8 cellular contexts compared by ENCODE assay signal in the genomic region with DNA sequence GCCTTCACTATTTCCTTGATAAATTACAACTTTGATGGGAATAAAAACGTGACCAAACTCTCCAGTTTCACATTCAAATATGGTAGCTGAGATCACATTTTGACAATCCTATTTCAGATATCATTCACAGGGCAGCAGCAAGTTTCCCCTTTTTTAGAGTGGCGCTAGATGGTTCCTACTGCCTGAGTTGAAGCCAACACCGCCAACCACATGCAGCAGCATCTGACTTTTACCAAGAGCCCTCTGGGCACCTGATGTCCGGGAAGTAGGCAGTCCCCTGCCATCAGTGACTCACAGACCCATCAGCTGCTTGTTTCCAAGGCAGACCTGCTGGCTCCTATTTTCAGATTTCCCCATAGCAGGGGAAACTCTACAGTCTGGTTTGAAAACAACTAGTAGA. TPM values are rescaled to one million over a fixed set of nuclear protein-coding genes. Genes with fewer than 3 reads are reported as not detected.
DNase-seq lines count a peak whose midpoint lies in the region; ATAC-seq and TF ChIP-seq lines count a peak whose summit lies in the region.

No MANE protein-coding gene starts in this region.

- DNase-seq in EH (ENCODE audit: low read depth) (peak; percentile 52), PC-9 (peak; percentile 48 to 62), fibroblast of mammary gland (ENCODE audit: low read depth) (peak; percentile 31), T-cell (no peak), GM03348 (ENCODE audit: low spot score) (no peak), colonic mucosa (no peak)
- no peak for DNase-seq in effector memory CD4-positive, alpha-beta T cell

- H3K9ac ChIP-seq in colonic mucosa (ENCODE audit: low read depth in 2 of 2, low read length in 2 of 2), result no peak overlapping the region

- H3K27ac ChIP-seq in PC-9 (no peak overlapping the region), colonic mucosa (no peak overlapping the region)
- no peak overlapping the region for H3K27ac ChIP-seq in effector memory CD4-positive, alpha-beta T cell (ENCODE audit: insufficient read depth, low read length, poor library complexity, severe bottlenecking)

- H3K9me3 ChIP-seq in PC-9 (ENCODE audit: insufficient read depth, low read depth) (no peaks in the 10 kb centered on the region), colonic mucosa (no peaks in the 10 kb centered on the region)
- H3K9me3 ChIP-seq in effector memory CD4-positive, alpha-beta T cell (ENCODE audit: control insufficient read depth, low read length), result no peaks in the 10 kb centered on the region

- H2AFZ ChIP-seq in PC-9, result no peak overlapping the region

- peaks cover 14% of the 10 kb centered on the region for H3F3A ChIP-seq in PC-9 (ENCODE audit: insufficient read depth, low read depth)

- H3K4me1 ChIP-seq in PC-9 (replicated peaks; ENCODE audit: insufficient read depth) (peaks cover 8% of the 10 kb centered on the region), colonic mucosa (no peaks in the 10 kb centered on the region)
- H3K4me1 ChIP-seq in effector memory CD4-positive, alpha-beta T cell (ENCODE audit: control insufficient read depth, insufficient read depth, low read length, poor library complexity, severe bottlenecking), result peaks cover 35% of the 10 kb centered on the region

- H3K4me3 ChIP-seq in PC-9 (no peak overlapping the region), fibroblast of mammary gland (ENCODE audit: control insufficient read depth, low read depth, low read length) (no peak overlapping the region), colonic mucosa (no peak overlapping the region)
- no peak overlapping the region for H3K4me3 ChIP-seq in effector memory CD4-positive, alpha-beta T cell (ENCODE audit: insufficient read depth, low read depth, low read length, poor library complexity, severe bottlenecking)

- H3K4me3 Mint-ChIP-seq in T-cell, result peak overlapping the region in 1 of 3 donors; percentile 34

- no peaks in the 10 kb centered on the region for H3K9me2 ChIP-seq in PC-9 (ENCODE audit: insufficient read depth)

- CTCF ChIA-PET in PC-9 (lab: Charles Lee), result no interaction called here
- CTCF ChIA-PET in T-cell (lab: Charles Lee), result interaction anchor here (0.7 to 1.3 kb wide), 6 partner anchors 10 to 395 kb away, joined by 3 to 5 read pairs (median 4); no protein-coding TSS in a partner anchor

- peaks cover 8% of the 10 kb centered on the region for H3K79me2 ChIP-seq in PC-9 (ENCODE audit: low read depth)

- peak overlapping the region in 1 of 2 donors; percentile 83 for H3K27ac Mint-ChIP-seq in T-cell

- H3K27me3 Mint-ChIP-seq in T-cell, result no peaks in the 10 kb centered on the region

- no peak for TF ChIP-seq CTCF in PC-9 (conservative IDR thresholded peaks at IDR 0.05)
- TF ChIP-seq CTCF in fibroblast of mammary gland (conservative IDR thresholded peaks at IDR 0.05; ENCODE audit: control insufficient read depth, insufficient read depth, low read depth, low read length), result no peak
- TF ChIP-seq CTCF in colonic mucosa (IDR thresholded peaks at IDR 0.05), result no peak

- intact Hi-C loops in PC-9 (cut with micrococcal nuclease; ENCODE audit: unreplicated experiment), result loop anchor here (5.0 kb wide), 1 partner anchor 45 kb away; no protein-coding TSS in a partner anchor
- intact Hi-C loops in colonic mucosa (cut with DNase I), result no loop called here

- POLR2A ChIA-PET in PC-9 (lab: Charles Lee; ENCODE audit: unreplicated experiment) (interaction anchor here (0.6 kb wide), 1 partner anchor 86 kb away, joined by 3 read pairs; no protein-coding TSS in a partner anchor), T-cell (lab: Charles Lee) (interaction anchor here in 1 of 2 donors (0.9 kb wide), 1 partner anchor 211 kb away, joined by 4 read pairs; no protein-coding TSS in a partner anchor)

- BruUV-seq in PC-9 (replicated peaks; lab: Mats Ljungman, UMichigan), result no TSS peak

- ATAC-seq in GM21737 (IDR thresholded peaks at IDR 0.05; ENCODE audit: unreplicated experiment), result peak; percentile 30
- no peak for ATAC-seq in T-cell (replicated peaks in 1 of 4)

- H3K27me3 ChIP-seq in PC-9 (ENCODE audit: insufficient read depth, low read depth) (no peaks in the 10 kb centered on the region), colonic mucosa (no peaks in the 10 kb centered on the region)
- H3K27me3 ChIP-seq in effector memory CD4-positive, alpha-beta T cell (replicated peaks; ENCODE audit: control insufficient read depth, insufficient read depth, low read length, poor library complexity, severe bottlenecking), result no peaks in the 10 kb centered on the region

- H3K4me2 ChIP-seq in PC-9, result no peak overlapping the region

- H4K20me1 ChIP-seq in PC-9 (ENCODE audit: insufficient read depth), result no peaks in the 10 kb centered on the region

- no peaks in the 10 kb centered on the region for H3K9me3 Mint-ChIP-seq in T-cell

- H3K36me3 Mint-ChIP-seq in T-cell, result peaks cover 6% of the 10 kb centered on the region

- H3K4me1 Mint-ChIP-seq in T-cell, result peaks cover 45 to 51% (median 49%) of the 10 kb centered on the region in 3 donors

- H3K36me3 ChIP-seq in PC-9 (ENCODE audit: low read depth), result no peaks in the 10 kb centered on the region
- H3K36me3 ChIP-seq in colonic mucosa, result no peaks in the 10 kb centered on the region
- no peaks in the 10 kb centered on the region for H3K36me3 ChIP-seq in effector memory CD4-positive, alpha-beta T cell (ENCODE audit: control insufficient read depth, insufficient read depth, low read length)

RNA-seq across cellular contexts. Expression of gene MREG, which starts 4.0 kb away (rescaled TPM):
- total RNA-seq in PC-9 (2021) (23.0 and 27.5 TPM in 2 replicates), T-cell (1 to 10 TPM; 4.6 to 7.5 (median 6.3) TPM), colonic mucosa (1 to 10 TPM; 8.5 to 9.4 TPM)

Comparison
In these comparisons a context has a peak if more than half of its experiments do, and no peak if none do; other contexts are left out.
1. DNase-seq: peak in EH (single experiment), PC-9 (2 of 2) and fibroblast of mammary gland (single experiment); none in T-cell (0 of 34), GM03348 (single experiment), colonic mucosa (single experiment) and effector memory CD4-positive, alpha-beta T cell (0 of 3).